In the genomic region with DNA sequence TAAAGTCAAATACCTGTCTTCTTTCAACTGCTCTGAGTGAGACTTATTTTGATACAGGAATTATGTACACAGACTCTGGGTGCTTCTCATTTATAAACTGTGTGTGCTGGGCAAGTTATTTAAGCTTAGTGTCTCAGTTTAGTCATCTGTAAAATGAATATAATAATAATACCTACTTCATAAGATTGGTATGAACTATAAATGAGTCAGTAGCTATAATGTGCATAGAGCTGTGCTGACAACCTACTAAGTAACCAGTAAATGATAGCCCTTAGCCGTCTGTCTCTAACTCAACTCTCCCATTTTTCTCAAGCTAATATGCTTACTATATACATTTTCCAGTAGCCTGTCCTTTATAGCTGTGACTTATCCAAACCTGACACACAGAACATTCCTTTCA, we compare ENCODE assay signal across 25 cellular contexts.
"Had no signal": no experiment of that assay in that cellular context is flagged by ENCODE, and none has a peak within 500 bp of the region (broad histone marks: within the 10 kb centered on the region; RNA-seq: fewer than 3 reads in every experiment).

No MANE protein-coding gene starts in this region.

- H3K27ac ChIP-seq: cardiac muscle cell, VCaP had no signal

- DNase-seq: activated CD4-positive, alpha-beta memory T cell treated with anti-CD3 and anti-CD28 coated beads for 36 hours; activated CD4-positive, alpha-beta T cell treated with anti-CD3 and anti-CD28 coated beads, Interleukin-2, amount 10 ng/mL, durations not matched to agents 7 days and 5 days; activated CD4-positive, CD25-positive, alpha-beta regulatory T cell; activated CD8-positive, alpha-beta memory T cell treated with anti-CD3 and anti-CD28 coated beads for 24 hours; activated gamma-delta T cell; activated naive CD4-positive, alpha-beta T cell treated with anti-CD3 and anti-CD28 coated beads for 36 hours; activated T-cell treated with anti-CD3 and anti-CD28 coated beads, Interleukin-2, amount 50 U/mL, for 4 hours; amygdala; cerebellar nuclear complex; Kasumi-1; NCI-H1105 treated with DMSO at 0.1 percent for 48 hours; NCI-H1436 treated with DMSO at 0.1 percent for 48 hours; NCI-H187; NCI-H2081; NCI-H510A treated with DMSO at 0.1 percent for 48 hours; NK-92 treated with Interleukin-12 subunit alpha and Interleukin-12 subunit beta, amount 100 ng/mL, for 24 hours; OCI-M1; SHP77 treated with DMSO at 0.1 percent for 48 hours; T-cell; T-helper 2 cell had no signal

- H3K4me1 Mint-ChIP-seq: activated CD4-positive, alpha-beta T cell treated with anti-CD3 and anti-CD28 coated beads, Interleukin-2, amount 10 ng/mL, durations not matched to agents 7 days and 5 days; activated T-helper 17 cell treated with anti-CD3 and anti-CD28 coated beads, Interleukin-2, amount 50 U/mL, for 72 hours; T-cell had no signal

- H3K4me3 Mint-ChIP-seq: activated CD4-positive, alpha-beta memory T cell treated with anti-CD3 and anti-CD28 coated beads for 36 hours; activated CD4-positive, alpha-beta T cell treated with anti-CD3 and anti-CD28 coated beads, Interleukin-2, amount 10 ng/mL, durations not matched to agents 7 days and 5 days; activated naive CD4-positive, alpha-beta T cell treated with anti-CD3 and anti-CD28 coated beads for 36 hours; activated naive CD8-positive, alpha-beta T cell; activated T-cell treated with anti-CD3 and anti-CD28 coated beads, Interleukin-2, amount 50 U/mL, for 4 hours; activated T-helper 17 cell treated with anti-CD3 and anti-CD28 coated beads, Interleukin-2, amount 50 U/mL, for 72 hours; brain; T-cell had no signal

- ATAC-seq: activated T-cell treated with anti-CD3 and anti-CD28 coated beads, Interleukin-2, amount 50 U/mL, for 4 hours; activated T-helper 17 cell treated with anti-CD3 and anti-CD28 coated beads, Interleukin-2, amount 50 U/mL, for 72 hours; T-cell had no signal

- H3K36me3 ChIP-seq: cardiac muscle cell had no signal

- H3K27me3 Mint-ChIP-seq: activated CD4-positive, alpha-beta memory T cell treated with anti-CD3 and anti-CD28 coated beads for 36 hours; activated CD4-positive, alpha-beta T cell treated with anti-CD3 and anti-CD28 coated beads, Interleukin-2, amount 10 ng/mL, durations not matched to agents 7 days and 5 days; activated naive CD8-positive, alpha-beta T cell; brain had no signal

- H3K27ac Mint-ChIP-seq: activated CD4-positive, alpha-beta memory T cell treated with anti-CD3 and anti-CD28 coated beads for 36 hours; activated CD4-positive, alpha-beta T cell treated with anti-CD3 and anti-CD28 coated beads, Interleukin-2, amount 10 ng/mL, durations not matched to agents 7 days and 5 days; activated naive CD4-positive, alpha-beta T cell treated with anti-CD3 and anti-CD28 coated beads for 36 hours; activated naive CD8-positive, alpha-beta T cell; activated T-helper 17 cell treated with anti-CD3 and anti-CD28 coated beads, Interleukin-2, amount 50 U/mL, for 72 hours; brain; T-cell had no signal

- H3K27me3 ChIP-seq: cardiac muscle cell had no signal

- H3K4me3 ChIP-seq: cardiac muscle cell had no signal

- H3K36me3 Mint-ChIP-seq: activated CD4-positive, alpha-beta memory T cell treated with anti-CD3 and anti-CD28 coated beads for 36 hours; activated naive CD8-positive, alpha-beta T cell; brain; T-cell had no signal
